8 cellular contexts compared by ENCODE assay signal in genomic region chr15:40320931-40321371, GRCh38. TPM values are rescaled to one million over a fixed set of nuclear protein-coding genes. Genes with fewer than 3 reads are reported as not detected.
DNase-seq lines count a peak whose midpoint lies in the region; ATAC-seq and TF ChIP-seq lines count a peak whose summit lies in the region.

No MANE protein-coding gene starts in this region.

- no peaks in the 10 kb centered on the region for H3K36me3 ChIP-seq in neutrophil

- H3K4me3 Mint-ChIP-seq in HFFc6 = no peak overlapping the region
- H3K4me3 Mint-ChIP-seq in activated T-cell treated with anti-CD3 and anti-CD28 coated beads, Interleukin-2, amount 50 U/mL, for 72 hours = peak overlapping the region in 1 of 2 donors; percentile 48

- H3K4me3 ChIP-seq in fibroblast of mammary gland (ENCODE audit: control insufficient read depth, low read depth, low read length) (no peak overlapping the region), neutrophil (ENCODE audit: low read depth in 1 of 2, low read length in 1 of 2) (no peak overlapping the region)

- peaks cover 35% of the 10 kb centered on the region for H3K4me1 Mint-ChIP-seq in HFFc6 (ENCODE audit: low read depth)
- H3K4me1 Mint-ChIP-seq in activated T-cell treated with anti-CD3 and anti-CD28 coated beads, Interleukin-2, amount 50 U/mL, for 72 hours (ENCODE audit: low read depth) = peaks cover 20% of the 10 kb centered on the region

- DNase-seq in Caki2 (ENCODE audit: low read depth) = peak; percentile 47
- peak; percentile 53 for DNase-seq in HFFc6
- DNase-seq in NOMO-1 (lab: John Stamatoyannopoulos, UW; ENCODE audit: unreplicated experiment in 2 of 2) = peak; percentile 63 to 72
- DNase-seq in activated T-cell treated with anti-CD3 and anti-CD28 coated beads, Interleukin-2, amount 50 U/mL, for 72 hours = peak; percentile 56 to 62
- DNase-seq in fibroblast of mammary gland (ENCODE audit: low read depth) = peak; percentile 65
- no peak for DNase-seq in foreskin melanocyte

- TF ChIP-seq CTCF in HFFc6 (IDR thresholded peaks at IDR 0.05) = peak; percentile 92
- peak; percentile 92 for TF ChIP-seq CTCF in fibroblast of mammary gland (conservative IDR thresholded peaks at IDR 0.05; ENCODE audit: control insufficient read depth, insufficient read depth, low read depth, low read length)
- peak; percentile 93 for TF ChIP-seq CTCF in neutrophil (IDR thresholded peaks at IDR 0.05)

- peak overlapping the region; percentile 22 for H3K27ac ChIP-seq in neutrophil

- peaks cover 27 to 38% of the 10 kb centered on the region in 2 experiments for H3K4me1 ChIP-seq in neutrophil (ENCODE audit: control insufficient read depth in 1 of 2, insufficient read depth in 1 of 2, low read depth in 1 of 2, low read length in 1 of 2)

- no peaks in the 10 kb centered on the region for H3K9me3 Mint-ChIP-seq in HFFc6
- H3K9me3 Mint-ChIP-seq in activated T-cell treated with anti-CD3 and anti-CD28 coated beads, Interleukin-2, amount 50 U/mL, for 72 hours = no peaks in the 10 kb centered on the region

- peaks cover 2% of the 10 kb centered on the region for H3K27me3 Mint-ChIP-seq in HFFc6 (ENCODE audit: insufficient read depth)
- peaks cover 12% of the 10 kb centered on the region for H3K27me3 Mint-ChIP-seq in activated T-cell treated with anti-CD3 and anti-CD28 coated beads, Interleukin-2, amount 50 U/mL, for 72 hours (ENCODE audit: low read depth)

- peaks cover 9% of the 10 kb centered on the region; the same call in 1 of the 2 replicates for H3K36me3 Mint-ChIP-seq in HFFc6 (ENCODE audit: low read depth)
- no peaks in the 10 kb centered on the region for H3K36me3 Mint-ChIP-seq in activated T-cell treated with anti-CD3 and anti-CD28 coated beads, Interleukin-2, amount 50 U/mL, for 72 hours (ENCODE audit: insufficient read depth in 2 of 2)

- in situ Hi-C loops in Caki2 (cut with HindIII; ENCODE audit: low pct_unique_long_range_greater_than_20kb, low sequenced_read_pairs) = no loop called here

- H3K9me3 ChIP-seq in neutrophil = no peaks in the 10 kb centered on the region

- no peak overlapping the region for H3K27ac Mint-ChIP-seq in HFFc6
- H3K27ac Mint-ChIP-seq in activated T-cell treated with anti-CD3 and anti-CD28 coated beads, Interleukin-2, amount 50 U/mL, for 72 hours = peak overlapping the region; percentile 27

- ATAC-seq in activated T-cell treated with anti-CD3 and anti-CD28 coated beads, Interleukin-2, amount 50 U/mL, for 72 hours (replicated peaks in 1 of 2) = no peak
- ATAC-seq in GM18502 (IDR thresholded peaks at IDR 0.05; ENCODE audit: poor library complexity, unreplicated experiment) = no peak

- no peaks in the 10 kb centered on the region for H3K27me3 ChIP-seq in neutrophil

RNA-seq across cellular contexts. Expression of gene INAFM2, which starts 2.5 kb away (rescaled TPM):
- 2.6 and 4.6 TPM in 2 replicates for total RNA-seq in Caki2 (2014; rRNA removed; shearing (Covaris generic); ENCODE audit: low replicate concordance)
- total RNA-seq in HFFc6 (2021; fragmentation: NEBNext Ultra II Directional; extraction: Animal tissue kit (Norgen Biotek cat#: 25700)) = 10 to 100 TPM; 19.6 to 32.8 (median 23.4) TPM
- total RNA-seq in activated T-cell treated with anti-CD3 and anti-CD28 coated beads, Interleukin-2, amount 50 U/mL, for 72 hours = 10 to 100 TPM in 1 of 2 donors, 1 to 10 TPM in 1; 7.1 to 10.2 TPM

RNA-seq across cellular contexts. Expression of gene PLCB2, which starts 13.2 kb away (rescaled TPM):
- total RNA-seq in Caki2 (2014; rRNA removed; shearing (Covaris generic); ENCODE audit: low replicate concordance) = not detected in 2 replicates
- 1 to 10 TPM in 1 of 6 experiments, under 1 TPM in 5; 0.12 to 1.0 (median 0.48) TPM for total RNA-seq in HFFc6 (2021; fragmentation: NEBNext Ultra II Directional; extraction: Animal tissue kit (Norgen Biotek cat#: 25700))
- total RNA-seq in activated T-cell treated with anti-CD3 and anti-CD28 coated beads, Interleukin-2, amount 50 U/mL, for 72 hours = 10 to 100 TPM; 90.4 to 91.8 TPM

RNA-seq across cellular contexts. Expression of gene CCDC9B, which starts 19.8 kb away (rescaled TPM):
- 10.1 and 35.3 TPM in 2 replicates for total RNA-seq in Caki2 (2014; rRNA removed; shearing (Covaris generic); ENCODE audit: low replicate concordance)
- total RNA-seq in HFFc6 (2021; fragmentation: NEBNext Ultra II Directional; extraction: Animal tissue kit (Norgen Biotek cat#: 25700)) = 10 to 100 TPM; 54.3 to 92.3 (median 57.9) TPM
- total RNA-seq in activated T-cell treated with anti-CD3 and anti-CD28 coated beads, Interleukin-2, amount 50 U/mL, for 72 hours = 1 to 10 TPM; 1.0 to 1.6 TPM

RNA-seq across cellular contexts. Expression of gene PHGR1, which starts 29.9 kb away (rescaled TPM):
- total RNA-seq in Caki2 (2014; rRNA removed; shearing (Covaris generic); ENCODE audit: low replicate concordance) = not detected in 2 replicates
- not detected for total RNA-seq in HFFc6 (2021; fragmentation: NEBNext Ultra II Directional; extraction: Animal tissue kit (Norgen Biotek cat#: 25700))
- total RNA-seq in activated T-cell treated with anti-CD3 and anti-CD28 coated beads, Interleukin-2, amount 50 U/mL, for 72 hours = not detected

RNA-seq across cellular contexts. Expression of gene DISP2, which starts 37.1 kb away (rescaled TPM):
- total RNA-seq in Caki2 (2014; rRNA removed; shearing (Covaris generic); ENCODE audit: low replicate concordance) = under 0.01 TPM in 1 of 2 replicates, not detected in the other
- under 1 TPM; 0.03 to 0.26 (median 0.21) TPM for total RNA-seq in HFFc6 (2021; fragmentation: NEBNext Ultra II Directional; extraction: Animal tissue kit (Norgen Biotek cat#: 25700))
- total RNA-seq in activated T-cell treated with anti-CD3 and anti-CD28 coated beads, Interleukin-2, amount 50 U/mL, for 72 hours = under 1 TPM; 0.19 to 0.34 TPM

Comparison
In these comparisons a context has a peak if more than half of its experiments do, and no peak if none do; other contexts are left out.
1. RNA of gene PLCB2, which starts 13.2 kb away (total RNA-seq): 90.4 to 91.8 TPM in activated T-cell treated with anti-CD3 and anti-CD28 coated beads, Interleukin-2, amount 50 U/mL, for 72 hours; 0.12 to 1.0 TPM in HFFc6 and not detected in Caki2; every median in the first group is over 10 times any median in the second.
2. Peak in every context shown above with its lines, with median percentiles within 50 percentile points of each other: CTCF ChIP-seq.